Comparison of ENCODE assay signal across 27 cellular contexts in genomic region chr4:176814770-176815169, GRCh38. TPM values are rescaled to one million over a fixed set of nuclear protein-coding genes. Genes with fewer than 3 reads are reported as not detected.
DNase-seq lines count a peak whose midpoint lies in the region; ATAC-seq, FAIRE-seq and TF ChIP-seq lines count a peak whose summit lies in the region.
"Had no signal": no experiment of that assay in that cellular context is flagged by ENCODE, and none has a peak within 500 bp of the region (broad histone marks: within the 10 kb centered on the region; RNA-seq: fewer than 3 reads in every experiment).

No MANE protein-coding gene starts in this region.

- TF ChIP-seq CTCF in cardiac fibroblast (IDR thresholded peaks at IDR 0.05; ENCODE audit: low read depth, low read length), result no peak

- FAIRE-seq in RCC 7860 (lab: Jason Lieb, UNC), result no peak
- FAIRE-seq: GM18507 had no signal

- ATAC-seq in left ventricle myocardium superior, result no peak
- no peak for ATAC-seq in GM19467 (IDR thresholded peaks at IDR 0.05; ENCODE audit: unreplicated experiment)
- ATAC-seq: activated T-cell treated with anti-CD3 and anti-CD28 coated beads, Interleukin-2, amount 50 U/mL, for 72 hours; naive thymus-derived CD4-positive, alpha-beta T cell; WTC11 had no signal

- DNase-seq in EH (ENCODE audit: low read depth) (peak; percentile 83), RCC 7860 (ENCODE audit: low spot score) (peak; percentile 34), cardiac fibroblast (ENCODE audit: low read depth in 2 of 2) (peak; percentile 67 to 82), iris pigment epithelial cell (ENCODE audit: low read depth) (peak; percentile 82), left ventricle myocardium superior (no peak), H4 (ENCODE audit: low spot score) (no peak)
- DNase-seq in activated CD4-positive, alpha-beta T cell treated with anti-CD3 and anti-CD28 coated beads for 4 hours, result no peak
- DNase-seq: ACHN; activated CD4-positive, alpha-beta T cell treated with anti-CD3 and anti-CD28 coated beads, Interleukin-2, amount 50 U/mL, for 1 hour; activated naive CD4-positive, alpha-beta T cell treated with Interleukin-2 at 50 U/mL for 16 hours; activated T-cell treated with anti-CD3 and anti-CD28 coated beads, Interleukin-2, amount 50 U/mL, for 72 hours; adrenal gland; C1 segment of cervical spinal cord; COR-L47; cortex of kidney; glutamatergic neuron; islet precursor cell; naive thymus-derived CD4-positive, alpha-beta T cell; NCI-H1694 treated with DMSO at 0.1 percent for 48 hours; NCI-H69; SHP77 treated with DMSO at 0.1 percent for 48 hours; T1000; transverse colon had no signal

- intact Hi-C loops in left ventricle myocardium superior (cut with micrococcal nuclease), result no loop called here

- H3K4me3 ChIP-seq in cardiac fibroblast (replicated peaks in 1 of 2; ENCODE audit: low read depth in 2 of 2, low read length in 2 of 2), result no peak overlapping the region
- H3K4me3 ChIP-seq: adrenal gland, esophagus muscularis mucosa, transverse colon had no signal

RNA-seq across cellular contexts. Expression of gene VEGFC, which starts 22.0 kb away (rescaled TPM):
- 6.9 TPM for total RNA-seq in left ventricle myocardium superior
- total RNA-seq in H4 (2014; rRNA removed; shearing (Covaris generic)), result 12.2 and 15.1 TPM in 2 replicates
- total RNA-seq: activated T-cell treated with anti-CD3 and anti-CD28 coated beads, Interleukin-2, amount 50 U/mL, for 72 hours; naive thymus-derived CD4-positive, alpha-beta T cell had no signal

Comparison
In these comparisons a context has a peak if more than half of its experiments do, and no peak if none do; other contexts are left out.
1. DNase-seq: peak in EH (single experiment), RCC 7860 (single experiment), cardiac fibroblast (2 of 2) and iris pigment epithelial cell (single experiment); none in left ventricle myocardium superior (single experiment), activated CD4-positive, alpha-beta T cell treated with anti-CD3 and anti-CD28 coated beads for 4 hours (0 of 2) and H4 (single experiment).